ENCODE assay signal across 27 cellular contexts in genomic region chr5:133428072-133428660, GRCh38.
"Had no signal": no experiment of that assay in that cellular context is flagged by ENCODE, and none has a peak within 500 bp of the region (broad histone marks: within the 10 kb centered on the region; RNA-seq: fewer than 3 reads in every experiment).

No MANE protein-coding gene starts in this region.

- H3K9me3 Mint-ChIP-seq: activated T-cell treated with anti-CD3 and anti-CD28 coated beads, Interleukin-2, amount 50 U/mL, for 24 hours; activated T-helper 17 cell treated with anti-CD3 and anti-CD28 coated beads, Interleukin-2, amount 50 U/mL, for 72 hours; dendritic cell treated with granulocyte-macrophage colony-stimulating factor and Interleukin-4, amounts not matched to agents 40 ng/mL and 50 ng/mL, for 4 days; nephron; T-helper 1 cell treated with Interleukin-12 subunit alpha and Interleukin-12 subunit beta and Interleukin-4 antibody, amounts not matched to agents 30 μg/mL and 1 μg/mL, for 36 hours had no signal

- H3K27ac Mint-ChIP-seq: activated T-cell treated with anti-CD3 and anti-CD28 coated beads, Interleukin-2, amount 50 U/mL, for 24 hours; activated T-helper 17 cell treated with anti-CD3 and anti-CD28 coated beads, Interleukin-2, amount 50 U/mL, for 72 hours; dendritic cell treated with granulocyte-macrophage colony-stimulating factor and Interleukin-4, amounts not matched to agents 40 ng/mL and 50 ng/mL, for 4 days; nephron; progenitor cell of endocrine pancreas; T-helper 1 cell treated with Interleukin-12 subunit alpha and Interleukin-12 subunit beta and Interleukin-4 antibody, amounts not matched to agents 30 μg/mL and 1 μg/mL, for 36 hours had no signal

- H3K4me1 ChIP-seq: right lobe of liver had no signal

- H3K27me3 ChIP-seq: left lung, right lobe of liver had no signal

- H3K4me3 ChIP-seq: esophagus squamous epithelium, heart right ventricle, left lung, lower lobe of right lung, right lobe of liver, thoracic aorta had no signal

- ATAC-seq: activated CD4-positive, CD25-positive, alpha-beta regulatory T cell treated with anti-CD3 and anti-CD28 coated beads, Interleukin-2, amount 50 U/mL, for 24 hours; activated T-helper 17 cell treated with anti-CD3 and anti-CD28 coated beads, Interleukin-2, amount 50 U/mL, for 72 hours; heart right ventricle; left lung; lower lobe of right lung; stimulated activated naive CD8-positive, alpha-beta T cell treated with anti-CD3 and anti-CD28 coated beads, Interleukin-15, Interleukin-2, amounts not matched to agents 100 U/mL and 50 U/mL, for 24 hours had no signal

- DNase-seq: activated CD4-positive, alpha-beta T cell treated with anti-CD3 and anti-CD28 coated beads for 48 hours; activated CD4-positive, alpha-beta T cell treated with anti-CD3 and anti-CD28 coated beads, Interleukin-2, amount 50 U/mL, for 48 hours; activated CD8-positive, alpha-beta memory T cell treated with anti-CD3 and anti-CD28 coated beads, Interleukin-2, amount 50 U/mL, for 48 hours; activated gamma-delta T cell treated with Interleukin-2 at 50 U/mL for 16 hours; activated naive CD4-positive, alpha-beta T cell treated with anti-CD3 and anti-CD28 coated beads, Interleukin-2, amount 50 U/mL, for 16 hours; activated T-cell treated with anti-CD3 and anti-CD28 coated beads, Interleukin-2, amount 50 U/mL, for 24 hours; amniotic stem cell; effector CD4-positive, alpha-beta T cell; esophagus squamous epithelium; heart right ventricle; left lung; lower lobe of right lung; mesendoderm; right lobe of liver; stimulated activated CD4-positive, alpha-beta T cell treated with anti-CD3 and anti-CD28 coated beads, Interleukin-4, amount 100 ng/mL, for 1 hour; stimulated activated naive CD8-positive, alpha-beta T cell treated with anti-CD3 and anti-CD28 coated beads, Interleukin-15, Interleukin-2, amounts not matched to agents 100 U/mL and 50 U/mL, for 24 hours; T-helper 9 cell had no signal

- H3K36me3 ChIP-seq: brain microvascular endothelial cell, esophagus squamous epithelium, heart right ventricle, left lung, lower lobe of right lung, neutrophil, right lobe of liver, thoracic aorta had no signal

- H3K9me3 ChIP-seq: esophagus squamous epithelium, heart right ventricle, left lung, lower lobe of right lung, neutrophil, right lobe of liver, thoracic aorta had no signal

- H3K4me3 Mint-ChIP-seq: activated T-cell treated with anti-CD3 and anti-CD28 coated beads, Interleukin-2, amount 50 U/mL, for 24 hours; activated T-helper 17 cell treated with anti-CD3 and anti-CD28 coated beads, Interleukin-2, amount 50 U/mL, for 72 hours; dendritic cell treated with granulocyte-macrophage colony-stimulating factor and Interleukin-4, amounts not matched to agents 40 ng/mL and 50 ng/mL, for 4 days; nephron; T-helper 1 cell treated with Interleukin-12 subunit alpha and Interleukin-12 subunit beta and Interleukin-4 antibody, amounts not matched to agents 30 μg/mL and 1 μg/mL, for 36 hours had no signal

- H3K4me1 Mint-ChIP-seq: nephron had no signal

- H3K27ac ChIP-seq: brain microvascular endothelial cell, esophagus squamous epithelium, heart right ventricle, left lung, lower lobe of right lung, neutrophil, right lobe of liver, thoracic aorta, VCaP had no signal
